In the genomic region with DNA sequence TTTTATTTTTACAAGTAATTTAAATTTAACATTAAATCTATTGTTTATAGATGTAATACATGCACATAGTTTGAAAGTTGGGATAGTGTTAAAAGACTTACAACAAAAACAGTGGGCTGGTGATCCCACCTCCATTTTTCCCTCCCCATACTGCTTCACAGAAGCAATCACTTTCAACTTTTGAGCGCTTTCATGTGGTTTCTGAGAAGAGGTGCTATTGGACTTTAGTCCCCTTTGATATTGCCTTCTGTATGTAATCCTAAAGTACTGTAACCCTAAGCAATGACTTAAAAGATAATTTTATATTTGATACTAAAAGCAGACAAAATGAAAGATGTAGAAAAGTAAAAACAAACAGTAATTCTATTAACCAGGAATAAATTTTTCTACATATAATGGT, we compare ENCODE assay signal across 27 cellular contexts.
"Had no signal": no experiment of that assay in that cellular context is flagged by ENCODE, and none has a peak within 500 bp of the region (broad histone marks: within the 10 kb centered on the region; RNA-seq: fewer than 3 reads in every experiment).

No MANE protein-coding gene starts in this region.

- H3K9ac ChIP-seq: neural progenitor cell, parathyroid adenoma had no signal

- H3K4me1 ChIP-seq: parathyroid adenoma, psoas muscle, spleen, testis, transverse colon, uterus had no signal

- H3K27ac ChIP-seq: neural progenitor cell, ovary, parathyroid adenoma, psoas muscle, skin epidermis, spleen, suprapubic skin, testis, tibial artery, transverse colon, upper lobe of right lung, uterus had no signal

- H3K27me3 ChIP-seq: ovary, testis, tibial artery, upper lobe of right lung, uterus had no signal

- H3K9me3 ChIP-seq: ovary, psoas muscle, suprapubic skin, testis, tibial artery, transverse colon, upper lobe of right lung, uterus had no signal

- H2AFZ ChIP-seq: neural progenitor cell, parathyroid adenoma had no signal

- H3K79me2 ChIP-seq: parathyroid adenoma had no signal

- ATAC-seq: natural killer cell; psoas muscle; right cardiac atrium; sciatic nerve; stimulated activated memory B cell treated with anti-CD40 and anti-IgM and Interleukin-4, amounts not matched to agents 10 μg/mL and 1 μg/mL and 100 μg/mL, for 72 hours; stimulated activated naive CD8-positive, alpha-beta T cell treated with anti-CD3 and anti-CD28 coated beads, Interleukin-15, amount 100 ng/mL, for 72 hours; stimulated activated naive CD8-positive, alpha-beta T cell treated with anti-CD3 and anti-CD28 coated beads, Interleukin-15, Interleukin-2, amounts not matched to agents 100 U/mL and 50 U/mL, for 24 hours; upper lobe of right lung had no signal

- H3K36me3 ChIP-seq: neural progenitor cell, ovary, spleen, suprapubic skin, tibial artery, transverse colon, upper lobe of right lung, uterus had no signal

- DNase-seq: natural killer cell; occipital lobe; ovary; posterior cingulate gyrus; psoas muscle; right cardiac atrium; spleen; stimulated activated CD4-positive, alpha-beta T cell treated with anti-CD3 and anti-CD28 coated beads, Interleukin-12 subunit alpha, Interleukin-12 subunit beta, amount 100 ng/mL, for 4 hours; stimulated activated CD4-positive, alpha-beta T cell treated with anti-CD3 and anti-CD28 coated beads, Interleukin-1b, Interleukin-23, amount 100 ng/mL, for 48 hours; stimulated activated CD4-positive, alpha-beta T cell treated with anti-CD3 and anti-CD28 coated beads, Interleukin-4, amount 100 ng/mL, for 1 hour; stimulated activated CD4-positive, alpha-beta T cell treated with anti-CD3 and anti-CD28 coated beads, Interleukin-4, amount 100 ng/mL, for 4 hours; stimulated activated CD8-positive, alpha-beta memory T cell treated with anti-CD3 and anti-CD28 coated beads, Interleukin-4, amount 100 ng/mL, for 48 hours; stimulated activated naive CD8-positive, alpha-beta T cell treated with anti-CD3 and anti-CD28 coated beads, Interleukin-15, amount 100 ng/mL, for 72 hours; stimulated activated naive CD8-positive, alpha-beta T cell treated with anti-CD3 and anti-CD28 coated beads, Interleukin-15, Interleukin-2, amounts not matched to agents 100 U/mL and 50 U/mL, for 24 hours; substantia nigra; testis; tibial artery; transverse colon; upper lobe of right lung; uterus had no signal

- H3K4me2 ChIP-seq: neural progenitor cell, smooth muscle cell had no signal

- H3K4me3 ChIP-seq: neural progenitor cell, ovary, psoas muscle, skin epidermis, smooth muscle cell, spleen, suprapubic skin, testis, tibial artery, transverse colon, upper lobe of right lung, uterus had no signal
